In the genomic region with DNA sequence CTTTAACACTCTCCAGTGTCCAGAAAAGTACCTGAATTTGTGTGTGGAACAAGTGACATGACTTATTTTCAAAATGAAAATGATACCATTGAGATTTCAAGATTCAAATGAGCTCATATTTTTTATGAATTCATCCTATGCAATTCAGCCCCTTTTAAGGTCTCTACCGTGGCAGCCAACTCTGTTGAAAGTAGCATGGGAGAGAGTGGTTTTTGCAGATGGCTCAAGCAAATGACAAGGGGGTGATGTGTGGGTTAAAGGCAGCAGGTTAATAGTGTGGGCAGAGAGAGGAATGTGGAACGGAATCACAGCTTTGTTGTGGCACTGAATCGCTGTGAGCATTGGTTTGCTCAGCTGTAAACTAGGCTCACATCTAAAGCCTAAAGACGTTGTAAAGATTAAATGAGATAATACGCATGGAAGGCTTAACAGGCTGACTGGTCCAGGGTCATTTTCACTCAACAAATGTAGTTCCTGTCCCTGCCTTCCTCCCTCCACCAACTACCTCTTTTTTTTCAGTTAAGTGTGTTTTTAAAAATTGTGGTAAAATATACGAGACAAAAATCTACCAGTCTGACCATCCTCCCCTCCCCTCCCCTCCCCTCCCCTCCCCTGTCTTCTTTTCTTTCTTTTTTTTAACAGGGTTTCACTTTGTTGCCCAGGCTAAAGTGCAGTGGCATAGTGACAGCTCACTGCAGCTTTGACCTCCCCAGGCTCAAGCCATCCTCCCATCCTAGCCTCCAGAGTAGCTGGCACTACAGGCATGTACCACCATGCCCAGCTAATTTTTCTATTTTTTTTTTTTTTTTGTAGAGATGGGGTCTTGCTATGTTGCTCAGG, we compare ENCODE assay signal across 8 cellular contexts.
DNase-seq lines count a peak whose midpoint lies in the region; ATAC-seq and TF ChIP-seq lines count a peak whose summit lies in the region.

No MANE protein-coding gene starts in this region.

- H3K27ac ChIP-seq in left lung = peak overlapping the region; percentile 33 to 57
- H3K27ac ChIP-seq in transverse colon = peak overlapping the region; percentile 5 to 66 (median 62)

- DNase-seq in BJ (ENCODE audit: low read depth) (peak; percentile 57), HS-27A (ENCODE audit: low read depth) (peak; percentile 78), left lung (no peak), transverse colon (no peak), amniotic stem cell (lab: John Stamatoyannopoulos, UW) (no peak), DMS 273 treated with DMSO at 0.1 percent for 48 hours (lab: John Stamatoyannopoulos, UW) (no peak)
- DNase-seq in activated CD4-positive, alpha-beta T cell treated with anti-CD3 and anti-CD28 coated beads, Interleukin-2, amount 10 ng/mL, durations not matched to agents 7 days and 5 days = peak; percentile 59

- H3K9me3 ChIP-seq in left lung (no peaks in the 10 kb centered on the region), transverse colon (no peaks in the 10 kb centered on the region)

- peak overlapping the region; percentile 56 for H3K4me3 Mint-ChIP-seq in activated CD4-positive, alpha-beta T cell treated with anti-CD3 and anti-CD28 coated beads, Interleukin-2, amount 10 ng/mL, durations not matched to agents 7 days and 5 days

- no peak overlapping the region for H3K4me3 ChIP-seq in BJ (ENCODE audit: low read depth, low read length)
- H3K4me3 ChIP-seq in left lung = no peak overlapping the region
- H3K4me3 ChIP-seq in transverse colon = no peak overlapping the region

- ATAC-seq in GM19452 (IDR thresholded peaks at IDR 0.05; ENCODE audit: unreplicated experiment) (peak; percentile 62), left lung (peak; percentile 23)

- no peaks in the 10 kb centered on the region for H3K27me3 Mint-ChIP-seq in activated CD4-positive, alpha-beta T cell treated with anti-CD3 and anti-CD28 coated beads, Interleukin-2, amount 10 ng/mL, durations not matched to agents 7 days and 5 days

- H3K27me3 ChIP-seq in BJ (ENCODE audit: control insufficient read depth, insufficient read depth, low read length) = no peaks in the 10 kb centered on the region; the same call in 1 of the 2 replicates
- peaks cover 0 to 5% of the 10 kb centered on the region in 2 donors for H3K27me3 ChIP-seq in left lung
- no peaks in the 10 kb centered on the region for H3K27me3 ChIP-seq in transverse colon

- intact Hi-C loops in left lung (cut with DNase I) (no loop called here), transverse colon (cut with DNase I; ENCODE audit: low total_unique reads) (no loop called here)

- peaks cover 68% of the 10 kb centered on the region for H3K4me1 Mint-ChIP-seq in activated CD4-positive, alpha-beta T cell treated with anti-CD3 and anti-CD28 coated beads, Interleukin-2, amount 10 ng/mL, durations not matched to agents 7 days and 5 days

- CTCF ChIA-PET in BJ (lab: Yijun Ruan, JAX) = interaction anchor here (0.6 to 1.9 kb wide), 5 partner anchors 10 to 207 kb away, joined by 3 to 6 read pairs (median 3); no protein-coding TSS in a partner anchor
- CTCF ChIA-PET in activated CD4-positive, alpha-beta T cell treated with anti-CD3 and anti-CD28 coated beads, Interleukin-2, amount 10 ng/mL, durations not matched to agents 7 days and 5 days (lab: Charles Lee) = interaction anchor here (0.6 to 3.5 kb wide), 7 partner anchors 10 to 168 kb away, joined by 3 to 15 read pairs (median 3); no protein-coding TSS in a partner anchor

- in situ Hi-C loops in transverse colon (cut with MboI; ENCODE audit: low pct_ligation_motif_present in 1 of 4, low pct_unique_long_range_greater_than_20kb in 1 of 4, low sequenced_read_pairs in 3 of 4) = no loop called here

- H3K36me3 Mint-ChIP-seq in activated CD4-positive, alpha-beta T cell treated with anti-CD3 and anti-CD28 coated beads, Interleukin-2, amount 10 ng/mL, durations not matched to agents 7 days and 5 days (ENCODE audit: low read depth) = peaks cover 2% of the 10 kb centered on the region

- WGBS in transverse colon (ENCODE audit: low coverage in 1 of 2), 2 donors = 31 to 32% methylated on average over 6 of the region's 6 CpGs

- no peak for TF ChIP-seq POLR2A in transverse colon (IDR thresholded peaks at IDR 0.05)

- H3K9me3 Mint-ChIP-seq in activated CD4-positive, alpha-beta T cell treated with anti-CD3 and anti-CD28 coated beads, Interleukin-2, amount 10 ng/mL, durations not matched to agents 7 days and 5 days = no peaks in the 10 kb centered on the region

- H3K4me1 ChIP-seq in left lung = peaks cover 0 to 15% of the 10 kb centered on the region in 2 donors
- H3K4me1 ChIP-seq in transverse colon = peaks cover 0 to 22% (median 2%) of the 10 kb centered on the region in 4 donors

- TF ChIP-seq EP300 in transverse colon (IDR thresholded peaks at IDR 0.05; ENCODE audit: low read depth) = no peak

- peak overlapping the region; percentile 95 for H3K27ac Mint-ChIP-seq in activated CD4-positive, alpha-beta T cell treated with anti-CD3 and anti-CD28 coated beads, Interleukin-2, amount 10 ng/mL, durations not matched to agents 7 days and 5 days

- POLR2A ChIA-PET in BJ (lab: Charles Lee) = interaction anchor here (0.7 kb wide), 1 partner anchor 27 kb away, joined by 3 read pairs; no protein-coding TSS in a partner anchor
- POLR2A ChIA-PET in activated CD4-positive, alpha-beta T cell treated with anti-CD3 and anti-CD28 coated beads, Interleukin-2, amount 10 ng/mL, durations not matched to agents 7 days and 5 days (lab: Charles Lee) = interaction anchor here (0.6 to 2.0 kb wide), 3 partner anchors 39 to 114 kb away, joined by 5 to 6 read pairs (median 5); partner anchors contain the start of gene ZNF217

- TF ChIP-seq CTCF in BJ (IDR thresholded peaks at IDR 0.05; ENCODE audit: insufficient read depth, low read depth, low read length) = no peak
- no peak for TF ChIP-seq CTCF in left lung (IDR thresholded peaks at IDR 0.05)
- TF ChIP-seq CTCF in transverse colon (IDR thresholded peaks at IDR 0.05) = no peak

- no peaks in the 10 kb centered on the region for H3K36me3 ChIP-seq in BJ (ENCODE audit: control insufficient read depth, insufficient read depth, low read length)
- no peaks in the 10 kb centered on the region for H3K36me3 ChIP-seq in left lung
- no peaks in the 10 kb centered on the region for H3K36me3 ChIP-seq in transverse colon

Comparison
In these comparisons a context has a peak if more than half of its experiments do, and no peak if none do; other contexts are left out.
1. DNase-seq: peak in BJ (single experiment), HS-27A (single experiment) and activated CD4-positive, alpha-beta T cell treated with anti-CD3 and anti-CD28 coated beads, Interleukin-2, amount 10 ng/mL, durations not matched to agents 7 days and 5 days (single experiment); none in left lung (0 of 2), transverse colon (single experiment), amniotic stem cell (single experiment) and DMS 273 treated with DMSO at 0.1 percent for 48 hours (single experiment).